1 cellular context compared by ENCODE assay signal in genomic region chr3:48018841-48019240, GRCh38.
TF ChIP-seq lines count a peak whose summit lies in the region.

No MANE protein-coding gene starts in this region.

TF ChIP-seq in IMR-90, 13 proteins besides CTCF, POLR2A, EP300 and RAD21:
- TF ChIP-seq NFE2L2 (IDR thresholded peaks at IDR 0.05; ENCODE audit: low read depth, low read length), result no peak
- TF ChIP-seq CHD1 (IDR thresholded peaks at IDR 0.05; ENCODE audit: low read depth, low read length), result no peak
- TF ChIP-seq MXI1 (IDR thresholded peaks at IDR 0.05; ENCODE audit: borderline replicate concordance, low read depth, low read length), result 0 out of 2 replicates have a peak, but pooled peaks have one; percentile 34
- 0 out of 2 replicates have a peak, but pooled peaks have one; percentile 24 for TF ChIP-seq BHLHE40 (IDR thresholded peaks at IDR 0.05; ENCODE audit: low read depth, low read length)
- peak; percentile 94 for TF ChIP-seq CEBPB (IDR thresholded peaks at IDR 0.05; ENCODE audit: low read depth, low read length)
- TF ChIP-seq FOS (IDR thresholded peaks at IDR 0.05; ENCODE audit: low read depth, low read length), result peak; percentile 36; the same call in 1 of the 2 replicates
